8 cellular contexts compared by ENCODE assay signal in genomic region chr6:157990321-157991066, GRCh38. TPM values are rescaled to one million over a fixed set of nuclear protein-coding genes. Genes with fewer than 3 reads are reported as not detected.
DNase-seq lines count a peak whose midpoint lies in the region; ATAC-seq and TF ChIP-seq lines count a peak whose summit lies in the region.

No MANE protein-coding gene starts in this region.

- H3K27ac Mint-ChIP-seq in activated CD8-positive, alpha-beta T cell treated with anti-CD3 and anti-CD28 coated beads for 36 hours, result peak overlapping the region; percentile 80

- peaks cover 38% of the 10 kb centered on the region for H3K4me1 ChIP-seq in BLaER1

- intact Hi-C loops in activated CD8-positive, alpha-beta T cell treated with anti-CD3 and anti-CD28 coated beads for 36 hours (cut with micrococcal nuclease), result no loop called here

- H3K4me1 Mint-ChIP-seq in activated CD8-positive, alpha-beta T cell treated with anti-CD3 and anti-CD28 coated beads for 36 hours (ENCODE audit: low read depth), result peaks cover 39% of the 10 kb centered on the region

- POLR2A ChIA-PET in activated CD8-positive, alpha-beta T cell treated with anti-CD3 and anti-CD28 coated beads for 36 hours (lab: Charles Lee), result interaction anchor here (0.6 to 2.3 kb wide), 5 partner anchors 10 to 585 kb away, joined by 3 to 5 read pairs (median 4); no protein-coding TSS in a partner anchor

- peak overlapping the region; percentile 62 for H3K4me3 Mint-ChIP-seq in activated CD8-positive, alpha-beta T cell treated with anti-CD3 and anti-CD28 coated beads for 36 hours

- H3K9ac ChIP-seq in BLaER1, result 0 out of 2 replicates have a peak overlapping the region, but pooled peaks have one; percentile 17

- H3K9me3 ChIP-seq in BLaER1, result no peaks in the 10 kb centered on the region

- peak; percentile 67 for DNase-seq in activated CD8-positive, alpha-beta T cell treated with anti-CD3 and anti-CD28 coated beads for 36 hours
- DNase-seq in mesenteric fat pad (ENCODE audit: low spot score) (peak; percentile 35), GM19238 (ENCODE audit: insufficient read length, low spot score) (no peak), glomerular visceral epithelial cell (ENCODE audit: extremely low spot score) (no peak), HuH-7.5 (ENCODE audit: low spot score) (no peak)

- no peaks in the 10 kb centered on the region for H3K36me3 ChIP-seq in BLaER1

- CTCF ChIA-PET in activated CD8-positive, alpha-beta T cell treated with anti-CD3 and anti-CD28 coated beads for 36 hours (lab: Charles Lee), result interaction anchor here (0.7 to 2.6 kb wide), 4 partner anchors 9 to 82 kb away, joined by 3 to 8 read pairs (median 5); no protein-coding TSS in a partner anchor

- peak overlapping the region; percentile 66 for H3K27ac ChIP-seq in BLaER1

- H3K36me3 Mint-ChIP-seq in activated CD8-positive, alpha-beta T cell treated with anti-CD3 and anti-CD28 coated beads for 36 hours (ENCODE audit: low read depth), result no peaks in the 10 kb centered on the region

- no peak for TF ChIP-seq CTCF in activated CD8-positive, alpha-beta T cell treated with anti-CD3 and anti-CD28 coated beads for 36 hours (IDR thresholded peaks at IDR 0.05)

- peak overlapping the region; percentile 86 for H3K4me2 ChIP-seq in BLaER1

- peak overlapping the region; percentile 52 for H3K4me3 ChIP-seq in BLaER1

- no peaks in the 10 kb centered on the region for H3K9me3 Mint-ChIP-seq in activated CD8-positive, alpha-beta T cell treated with anti-CD3 and anti-CD28 coated beads for 36 hours

- peaks cover 5% of the 10 kb centered on the region; the same call in 1 of the 2 replicates for H4K20me1 ChIP-seq in BLaER1

- ATAC-seq in HG02623 (IDR thresholded peaks at IDR 0.05; ENCODE audit: unreplicated experiment) (peak; percentile 57), HG03439 (IDR thresholded peaks at IDR 0.05; ENCODE audit: unreplicated experiment) (no peak)
- ATAC-seq in activated CD8-positive, alpha-beta T cell treated with anti-CD3 and anti-CD28 coated beads for 36 hours, result peak; percentile 74

- H3K27me3 ChIP-seq in BLaER1, result no peaks in the 10 kb centered on the region

- no peaks in the 10 kb centered on the region for H3K27me3 Mint-ChIP-seq in activated CD8-positive, alpha-beta T cell treated with anti-CD3 and anti-CD28 coated beads for 36 hours

RNA-seq across cellular contexts. Expression of gene SYNJ2, which starts 8.8 kb away (rescaled TPM):
- total RNA-seq in activated CD8-positive, alpha-beta T cell treated with anti-CD3 and anti-CD28 coated beads for 36 hours, result 10 to 100 TPM; 27.7 to 28.5 TPM
- total RNA-seq in mesenteric fat pad, result 7.5 TPM

Comparison
In these comparisons a context has a peak if more than half of its experiments do, and no peak if none do; other contexts are left out.
1. DNase-seq: peak in activated CD8-positive, alpha-beta T cell treated with anti-CD3 and anti-CD28 coated beads for 36 hours (single experiment) and mesenteric fat pad (single experiment); none in GM19238 (single experiment), glomerular visceral epithelial cell (single experiment) and HuH-7.5 (single experiment).